In genomic region chr20:62980380-62980960, GRCh38 we compare ENCODE assay signal across 21 cellular contexts. TPM values are rescaled to one million over a fixed set of nuclear protein-coding genes. Genes with fewer than 3 reads are reported as not detected.
DNase-seq lines count a peak whose midpoint lies in the region; ATAC-seq and TF ChIP-seq lines count a peak whose summit lies in the region.
"Had no signal": no experiment of that assay in that cellular context is flagged by ENCODE, and none has a peak within 500 bp of the region (broad histone marks: within the 10 kb centered on the region; RNA-seq: fewer than 3 reads in every experiment).

No MANE protein-coding gene starts in this region.

- CTCF ChIA-PET in SK-N-SH (lab: Yijun Ruan, JAX): interaction anchor here (1.0 to 3.4 kb wide), 6 partner anchors 8 to 189 kb away, joined by 3 to 24 read pairs (median 4); no protein-coding TSS in a partner anchor

- no peak for TF ChIP-seq CTCF in neural progenitor cell (IDR thresholded peaks at IDR 0.05)
- no peak for TF ChIP-seq CTCF in SK-N-SH (IDR thresholded peaks at IDR 0.05)

- no peaks in the 10 kb centered on the region for H3K9me3 Mint-ChIP-seq in neural progenitor cell
- H3K9me3 Mint-ChIP-seq: CD4-positive, CD25-positive, alpha-beta regulatory T cell; T-helper 2 cell treated with Interferon-gamma antibody and Interleukin-4, amounts not matched to agents 5 μg/mL and 100 μg/mL, for 36 hours had no signal

- H3K27ac Mint-ChIP-seq in neural progenitor cell: peak overlapping the region; percentile 53
- H3K27ac Mint-ChIP-seq: CD4-positive, CD25-positive, alpha-beta regulatory T cell; T-helper 2 cell treated with Interferon-gamma antibody and Interleukin-4, amounts not matched to agents 5 μg/mL and 100 μg/mL, for 36 hours had no signal

- no peaks in the 10 kb centered on the region for H4K20me1 ChIP-seq in neural progenitor cell (ENCODE audit: low read depth)
- no peaks in the 10 kb centered on the region for H4K20me1 ChIP-seq in SK-N-SH (ENCODE audit: insufficient read depth)

- H2AFZ ChIP-seq in neural progenitor cell (replicated peaks): no peak overlapping the region
- no peak overlapping the region for H2AFZ ChIP-seq in SK-N-SH (ENCODE audit: low read depth)
- H2AFZ ChIP-seq: GM23248 had no signal

- H3K9ac ChIP-seq in neural progenitor cell (no peak overlapping the region), SK-N-SH (no peak overlapping the region)
- H3K9ac ChIP-seq: GM23248 had no signal

- peaks cover 33% of the 10 kb centered on the region for H3K27me3 Mint-ChIP-seq in neural progenitor cell (ENCODE audit: insufficient read depth, low read depth)

- no peak overlapping the region for H3K27ac ChIP-seq in neural progenitor cell
- no peak overlapping the region for H3K27ac ChIP-seq in SK-N-SH (ENCODE audit: low read depth in 2 of 2, low read length in 1 of 2)
- H3K27ac ChIP-seq: GM23248, left lung, SJCRH30 had no signal

- no peaks in the 10 kb centered on the region for H3K36me3 ChIP-seq in neural progenitor cell
- no peaks in the 10 kb centered on the region for H3K36me3 ChIP-seq in SK-N-SH (replicated peaks in 1 of 2; ENCODE audit: control insufficient read depth in 1 of 2, insufficient read depth in 2 of 2, low read length in 1 of 2)
- H3K36me3 ChIP-seq: left lung, SJCRH30 had no signal

- no peak for TF ChIP-seq EP300 in SK-N-SH (IDR thresholded peaks at IDR 0.05; ENCODE audit: borderline replicate concordance in 1 of 2, low read depth in 1 of 2, low read length in 1 of 2)

- no peak overlapping the region for H3K4me3 Mint-ChIP-seq in neural progenitor cell

- H3K79me2 ChIP-seq in neural progenitor cell (ENCODE audit: low read depth) (no peaks in the 10 kb centered on the region), SK-N-SH (ENCODE audit: insufficient read depth) (no peaks in the 10 kb centered on the region)

- no peak overlapping the region for H3K4me3 ChIP-seq in neural progenitor cell
- H3K4me3 ChIP-seq in SK-N-SH (ENCODE audit: low read depth in 2 of 2, low read length in 1 of 2): no peak overlapping the region
- H3K4me3 ChIP-seq: GM23248, left lung, SJCRH30 had no signal

- DNase-seq in NCI-H2171 treated with DMSO at 0.1 percent for 48 hours (lab: John Stamatoyannopoulos, UW) (peak; percentile 9), NCI-H2171 (lab: John Stamatoyannopoulos, UW) (no peak), NCI-H1105 (lab: John Stamatoyannopoulos, UW) (peak; percentile 87), NCI-H526 (lab: John Stamatoyannopoulos, UW) (peak; percentile 37 to 60), neural progenitor cell (ENCODE audit: low spot score) (no peak), SK-N-SH (no peak)
- DNase-seq in activated CD8-positive, alpha-beta memory T cell treated with anti-CD3 and anti-CD28 coated beads, Interleukin-2, amount 50 U/mL, for 48 hours: no peak
- DNase-seq: activated CD4-positive, CD25-positive, alpha-beta regulatory T cell treated with anti-CD3 and anti-CD28 coated beads, Interleukin-2, amount 50 U/mL, for 72 hours; left lung; OCI-M1 had no signal

- peaks cover 55% of the 10 kb centered on the region for H3K4me1 Mint-ChIP-seq in neural progenitor cell

- no peaks in the 10 kb centered on the region for H3K9me3 ChIP-seq in neural progenitor cell (ENCODE audit: low read depth)
- no peaks in the 10 kb centered on the region for H3K9me3 ChIP-seq in SK-N-SH
- H3K9me3 ChIP-seq: left lung, SJCRH30 had no signal

- H3K36me3 Mint-ChIP-seq in neural progenitor cell: no peaks in the 10 kb centered on the region
- H3K36me3 Mint-ChIP-seq: CD4-positive, CD25-positive, alpha-beta regulatory T cell had no signal

- H3K27me3 ChIP-seq in neural progenitor cell (peaks cover 26% of the 10 kb centered on the region), SK-N-SH (ENCODE audit: insufficient read depth) (peaks cover 51% of the 10 kb centered on the region)

- H3F3A ChIP-seq in neural progenitor cell (ENCODE audit: low read depth) (peaks cover 18% of the 10 kb centered on the region), SK-N-SH (replicated peaks; ENCODE audit: insufficient read depth) (no peaks in the 10 kb centered on the region)

- H3K9me2 ChIP-seq in SK-N-SH: no peaks in the 10 kb centered on the region

- H3K4me1 ChIP-seq in neural progenitor cell (peaks cover 33% of the 10 kb centered on the region), SK-N-SH (ENCODE audit: control insufficient read depth in 1 of 2, insufficient read depth in 2 of 2, low read depth in 1 of 2, low read length in 1 of 2) (peaks cover 0 to 6% of the 10 kb centered on the region in 2 experiments; a peak in 1 of 4 replicates)
- H3K4me1 ChIP-seq: left lung had no signal

- 11% methylated on average over 14 of the region's 19 CpGs for WGBS in SK-N-SH (ENCODE audit: low lambda C conversion rate)

- POLR2A ChIA-PET in SK-N-SH (lab: Yijun Ruan, JAX): no interaction called here

- H3K4me2 ChIP-seq in neural progenitor cell (no peak overlapping the region), SK-N-SH (no peak overlapping the region)

- ATAC-seq in HG03442 (IDR thresholded peaks at IDR 0.05; ENCODE audit: unreplicated experiment): no peak
- ATAC-seq: left lung; stimulated activated naive CD8-positive, alpha-beta T cell treated with anti-CD3 and anti-CD28 coated beads, Interleukin-15, Interleukin-2, amounts not matched to agents 100 U/mL and 50 U/mL, for 24 hours had no signal

- TF ChIP-seq RAD21 in SK-N-SH (IDR thresholded peaks at IDR 0.05; ENCODE audit: low read length): no peak

TF ChIP-seq in SK-N-SH, 30 proteins besides CTCF, POLR2A, EP300 and RAD21:
- TF ChIP-seq EZH2phosphoT487 (IDR thresholded peaks at IDR 0.05; ENCODE audit: borderline replicate concordance, low read depth): no peak
- no peak for TF ChIP-seq FOXM1 (IDR thresholded peaks at IDR 0.05; ENCODE audit: low read depth)
- no peak for TF ChIP-seq NRF1 (IDR thresholded peaks at IDR 0.05; ENCODE audit: low read depth, low read length)
- TF ChIP-seq SMC3 (IDR thresholded peaks at IDR 0.05; ENCODE audit: low read depth, low read length): no peak
- no peak for TF ChIP-seq MAX (IDR thresholded peaks at IDR 0.05; ENCODE audit: low read depth)
- TF ChIP-seq TCF12 (IDR thresholded peaks at IDR 0.05): no peak
- TF ChIP-seq GABPA (IDR thresholded peaks at IDR 0.05; ENCODE audit: low read depth): no peak
- TF ChIP-seq USF2 (IDR thresholded peaks at IDR 0.05; ENCODE audit: borderline replicate concordance, low read depth, low read length): no peak

RNA-seq across cellular contexts. Expression of gene BHLHE23, which starts 26.3 kb away (rescaled TPM):
- 0.22 TPM in 1 of 2 replicates, not detected in the other for total RNA-seq in neural progenitor cell (ENCODE audit: low replicate concordance)
- polyA plus RNA-seq in SK-N-SH (2012; rRNA removed): not detected in 2 replicates
- polyA plus RNA-seq in SK-N-SH (2012; cell fraction: cytosol; rRNA removed): not detected in 2 replicates
- polyA plus RNA-seq in SK-N-SH (2012; cell fraction: nucleus; rRNA removed): not detected in 2 replicates
- total RNA-seq: CD4-positive, CD25-positive, alpha-beta regulatory T cell; chondrocyte; fibroblast of villous mesenchyme; GM23248; left lung; M059J; posterior vena cava; SJCRH30 had no signal
- polyA plus RNA-seq: CD4-positive, CD25-positive, alpha-beta regulatory T cell; GM23248; urinary bladder had no signal

RNA-seq across cellular contexts. Expression of gene SLC17A9, which starts 28.0 kb away (rescaled TPM):
- total RNA-seq in neural progenitor cell (ENCODE audit: low replicate concordance): 0.17 and 0.74 TPM in 2 replicates
- polyA plus RNA-seq in SK-N-SH (2012; rRNA removed): not detected in 2 replicates
- polyA plus RNA-seq in SK-N-SH (2012; cell fraction: cytosol; rRNA removed): 0.01 TPM in 1 of 2 replicates, not detected in the other
- 0.19 and 0.23 TPM in 2 replicates for polyA plus RNA-seq in SK-N-SH (2012; cell fraction: nucleus; rRNA removed)
- total RNA-seq: M059J had no signal

RNA-seq across cellular contexts. Expression of gene GID8, which starts 42.5 kb away (rescaled TPM):
- 48.7 and 50.0 TPM in 2 replicates for total RNA-seq in neural progenitor cell (ENCODE audit: low replicate concordance)
- 18.1 and 18.7 TPM in 2 replicates for polyA plus RNA-seq in SK-N-SH (2012; rRNA removed)
- polyA plus RNA-seq in SK-N-SH (2012; cell fraction: cytosol; rRNA removed): 18.8 and 19.9 TPM in 2 replicates
- polyA plus RNA-seq in SK-N-SH (2012; cell fraction: nucleus; rRNA removed): 13.2 and 15.2 TPM in 2 replicates

RNA-seq across cellular contexts. Expression of gene DIDO1, which starts 54.2 kb away (rescaled TPM):
- 64.5 and 68.5 TPM in 2 replicates for total RNA-seq in neural progenitor cell (ENCODE audit: low replicate concordance)
- polyA plus RNA-seq in SK-N-SH (2012; rRNA removed): 14.7 and 15.6 TPM in 2 replicates
- 9.5 and 11.1 TPM in 2 replicates for polyA plus RNA-seq in SK-N-SH (2012; cell fraction: cytosol; rRNA removed)
- 59.9 and 69.2 TPM in 2 replicates for polyA plus RNA-seq in SK-N-SH (2012; cell fraction: nucleus; rRNA removed)

Comparison
In these comparisons a context has a peak if more than half of its experiments do, and no peak if none do; other contexts are left out.
1. DNase-seq: peak in NCI-H2171 treated with DMSO at 0.1 percent for 48 hours (single experiment), NCI-H1105 (single experiment) and NCI-H526 (2 of 2); none in NCI-H2171 (single experiment), neural progenitor cell (single experiment), SK-N-SH (single experiment) and activated CD8-positive, alpha-beta memory T cell treated with anti-CD3 and anti-CD28 coated beads, Interleukin-2, amount 50 U/mL, for 48 hours (single experiment).